1 cellular context compared by ENCODE assay signal in the genomic region with DNA sequence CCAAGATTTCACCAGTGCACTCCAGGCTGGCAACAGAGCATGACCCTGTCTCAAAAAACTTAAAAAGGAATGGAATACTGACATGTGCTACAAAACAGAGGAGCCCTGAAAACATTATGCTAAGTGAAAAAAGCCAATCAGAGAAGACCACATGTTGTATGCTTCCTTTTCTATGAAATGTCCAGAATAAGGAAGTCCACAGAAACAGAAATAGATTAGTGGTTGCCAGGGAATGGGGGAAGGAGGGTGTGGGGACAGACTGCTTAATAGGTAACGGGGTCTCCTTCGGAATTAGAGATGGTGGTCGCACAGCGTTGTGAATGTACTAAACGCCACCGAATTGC.
TF ChIP-seq lines count a peak whose summit lies in the region.

No MANE protein-coding gene starts in this region.

TF ChIP-seq in liver, 16 proteins besides CTCF, POLR2A, EP300 and RAD21 (continued from another document):
- TF ChIP-seq, protein P1, sequence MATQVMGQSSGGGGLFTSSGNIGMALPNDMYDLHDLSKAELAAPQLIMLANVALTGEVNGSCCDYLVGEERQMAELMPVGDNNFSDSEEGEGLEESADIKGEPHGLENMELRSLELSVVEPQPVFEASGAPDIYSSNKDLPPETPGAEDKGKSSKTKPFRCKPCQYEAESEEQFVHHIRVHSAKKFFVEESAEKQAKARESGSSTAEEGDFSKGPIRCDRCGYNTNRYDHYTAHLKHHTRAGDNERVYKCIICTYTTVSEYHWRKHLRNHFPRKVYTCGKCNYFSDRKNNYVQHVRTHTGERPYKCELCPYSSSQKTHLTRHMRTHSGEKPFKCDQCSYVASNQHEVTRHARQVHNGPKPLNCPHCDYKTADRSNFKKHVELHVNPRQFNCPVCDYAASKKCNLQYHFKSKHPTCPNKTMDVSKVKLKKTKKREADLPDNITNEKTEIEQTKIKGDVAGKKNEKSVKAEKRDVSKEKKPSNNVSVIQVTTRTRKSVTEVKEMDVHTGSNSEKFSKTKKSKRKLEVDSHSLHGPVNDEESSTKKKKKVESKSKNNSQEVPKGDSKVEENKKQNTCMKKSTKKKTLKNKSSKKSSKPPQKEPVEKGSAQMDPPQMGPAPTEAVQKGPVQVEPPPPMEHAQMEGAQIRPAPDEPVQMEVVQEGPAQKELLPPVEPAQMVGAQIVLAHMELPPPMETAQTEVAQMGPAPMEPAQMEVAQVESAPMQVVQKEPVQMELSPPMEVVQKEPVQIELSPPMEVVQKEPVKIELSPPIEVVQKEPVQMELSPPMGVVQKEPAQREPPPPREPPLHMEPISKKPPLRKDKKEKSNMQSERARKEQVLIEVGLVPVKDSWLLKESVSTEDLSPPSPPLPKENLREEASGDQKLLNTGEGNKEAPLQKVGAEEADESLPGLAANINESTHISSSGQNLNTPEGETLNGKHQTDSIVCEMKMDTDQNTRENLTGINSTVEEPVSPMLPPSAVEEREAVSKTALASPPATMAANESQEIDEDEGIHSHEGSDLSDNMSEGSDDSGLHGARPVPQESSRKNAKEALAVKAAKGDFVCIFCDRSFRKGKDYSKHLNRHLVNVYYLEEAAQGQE (IDR thresholded peaks at IDR 0.05), result no peak
TF ChIP-seq in liver: peak in this region for 1.
